11 cellular contexts compared by ENCODE assay signal in genomic region chr2:173652311-173652710, GRCh38.
DNase-seq lines count a peak whose midpoint lies in the region; ATAC-seq, FAIRE-seq and TF ChIP-seq lines count a peak whose summit lies in the region.
"Had no signal": no experiment of that assay in that cellular context is flagged by ENCODE, and none has a peak within 500 bp of the region (broad histone marks: within the 10 kb centered on the region; RNA-seq: fewer than 3 reads in every experiment).

No MANE protein-coding gene starts in this region.

- peak overlapping the region in 2 of 3 experiments; percentile 29 to 50 for H3K4me3 ChIP-seq in keratinocyte (ENCODE audit: control insufficient read depth in 2 of 3, extremely low read depth in 1 of 3, insufficient read depth in 2 of 3, low read depth in 1 of 3, low read length in 3 of 3)
- H3K4me3 ChIP-seq: BLaER1 treated with 17β-estradiol and CSF1 and Interleukin-3, amounts not matched to agents 10 nM and 100 nM; HAP-1; thyroid gland had no signal

- no peaks in the 10 kb centered on the region for H4K20me1 ChIP-seq in keratinocyte (ENCODE audit: control insufficient read depth, extremely low read depth, insufficient read depth, low read length)
- H4K20me1 ChIP-seq: BLaER1 treated with 17β-estradiol and CSF1 and Interleukin-3, amounts not matched to agents 10 nM and 100 nM had no signal

- no peak for ATAC-seq in HG03139 (IDR thresholded peaks at IDR 0.05; ENCODE audit: unreplicated experiment)
- ATAC-seq in GM18867 (IDR thresholded peaks at IDR 0.05; ENCODE audit: unreplicated experiment), result no peak

- H3K79me2 ChIP-seq in keratinocyte (ENCODE audit: control insufficient read depth, insufficient read depth, low read length), result no peaks in the 10 kb centered on the region

- FAIRE-seq in keratinocyte (lab: Jason Lieb, UNC) (no peak), GM12891 (lab: Jason Lieb, UNC) (no peak)

- H3K9me1 ChIP-seq in keratinocyte (ENCODE audit: control insufficient read depth, extremely low read depth, insufficient read depth, low read length), result no peaks in the 10 kb centered on the region

- no peaks in the 10 kb centered on the region for H3K9me3 ChIP-seq in keratinocyte (ENCODE audit: control insufficient read depth, low read depth, low read length)
- H3K9me3 ChIP-seq: BLaER1 treated with 17β-estradiol and CSF1 and Interleukin-3, amounts not matched to agents 10 nM and 100 nM; thyroid gland had no signal

- H3K9ac ChIP-seq in keratinocyte (ENCODE audit: control insufficient read depth, extremely low read depth, insufficient read depth, low read length), result peak overlapping the region; percentile 71
- H3K9ac ChIP-seq: BLaER1 treated with 17β-estradiol and CSF1 and Interleukin-3, amounts not matched to agents 10 nM and 100 nM had no signal

- DNase-seq in 8988T, result peak; percentile 23
- peak; percentile 54 for DNase-seq in HPDE6-E6E7 (ENCODE audit: extremely low spot score)
- DNase-seq in amniotic stem cell (lab: John Stamatoyannopoulos, UW), result peak; percentile 38
- DNase-seq in keratinocyte (ENCODE audit: low read depth, low spot score), result peak; percentile 80
- DNase-seq in NCI-H2171 treated with DMSO at 0.1 percent for 48 hours (lab: John Stamatoyannopoulos, UW), result no peak
- no peak for DNase-seq in GM12891 (ENCODE audit: insufficient read length, low spot score)
- DNase-seq: thyroid gland had no signal

- no peaks in the 10 kb centered on the region for H3K27me3 ChIP-seq in keratinocyte (ENCODE audit: control insufficient read depth, extremely low read depth, insufficient read depth, low read length)
- H3K27me3 ChIP-seq: BLaER1 treated with 17β-estradiol and CSF1 and Interleukin-3, amounts not matched to agents 10 nM and 100 nM; thyroid gland had no signal

- H3K4me2 ChIP-seq in keratinocyte (ENCODE audit: control insufficient read depth, extremely low read depth, insufficient read depth, low read depth, low read length), result peak overlapping the region; percentile 97
- H3K4me2 ChIP-seq: BLaER1 treated with 17β-estradiol and CSF1 and Interleukin-3, amounts not matched to agents 10 nM and 100 nM had no signal

- no peaks in the 10 kb centered on the region for H3K36me3 ChIP-seq in keratinocyte (ENCODE audit: control insufficient read depth in 2 of 2, extremely low read depth in 1 of 2, insufficient read depth in 2 of 2, low read length in 2 of 2)
- H3K36me3 ChIP-seq: BLaER1 treated with 17β-estradiol and CSF1 and Interleukin-3, amounts not matched to agents 10 nM and 100 nM; HAP-1; thyroid gland had no signal

- peak overlapping the region; percentile 99 for H3K27ac ChIP-seq in keratinocyte (ENCODE audit: control insufficient read depth, insufficient read depth, low read length)
- H3K27ac ChIP-seq: BLaER1 treated with 17β-estradiol and CSF1 and Interleukin-3, amounts not matched to agents 10 nM and 100 nM; thyroid gland had no signal

- H2AFZ ChIP-seq in keratinocyte (ENCODE audit: control insufficient read depth, low read length), result no peak overlapping the region

- no peak for TF ChIP-seq CTCF in keratinocyte (optimal IDR thresholded peaks at IDR 0.05 in 1 of 3, IDR thresholded peaks at IDR 0.05 in 1 of 3, conservative IDR thresholded peaks at IDR 0.05 in 1 of 3; ENCODE audit: extremely low read depth in 1 of 3, insufficient read depth in 2 of 3, low read length in 3 of 3)

- no peak for TF ChIP-seq POLR2A in GM12891 (IDR thresholded peaks at IDR 0.05; ENCODE audit: low read depth, low read length)

- H3K4me1 ChIP-seq in keratinocyte (ENCODE audit: control insufficient read depth, extremely low read depth, insufficient read depth, low read length), result peaks cover 47% of the 10 kb centered on the region
- H3K4me1 ChIP-seq: BLaER1 treated with 17β-estradiol and CSF1 and Interleukin-3, amounts not matched to agents 10 nM and 100 nM; thyroid gland had no signal

- dilution Hi-C loops in keratinocyte (cut with MboI; ENCODE audit: extremely low pct_ligation_motif_present, low sequenced_read_pairs), result no loop called here

TF ChIP-seq in GM12891, 5 proteins besides CTCF, POLR2A, EP300 and RAD21:
- no peak for TF ChIP-seq TAF1 (IDR thresholded peaks at IDR 0.05; ENCODE audit: low read depth, low read length)
- TF ChIP-seq POU2F2 (IDR thresholded peaks at IDR 0.05; ENCODE audit: low read depth, low read length), result no peak
- TF ChIP-seq PAX5 (IDR thresholded peaks at IDR 0.05; ENCODE audit: insufficient read depth, low read length, severe bottlenecking), result no peak
- TF ChIP-seq POLR2AphosphoS5 (IDR thresholded peaks at IDR 0.05; ENCODE audit: low read depth, low read length), result no peak
- TF ChIP-seq SPI1 (IDR thresholded peaks at IDR 0.05; ENCODE audit: low read depth, low read length), result no peak

Comparison
In these comparisons a context has a peak if more than half of its experiments do, and no peak if none do; other contexts are left out.
1. DNase-seq: peak in 8988T (single experiment), HPDE6-E6E7 (single experiment), amniotic stem cell (single experiment) and keratinocyte (single experiment); none in NCI-H2171 treated with DMSO at 0.1 percent for 48 hours (single experiment) and GM12891 (single experiment).